Comparison of ENCODE assay signal across 9 cellular contexts in the genomic region with DNA sequence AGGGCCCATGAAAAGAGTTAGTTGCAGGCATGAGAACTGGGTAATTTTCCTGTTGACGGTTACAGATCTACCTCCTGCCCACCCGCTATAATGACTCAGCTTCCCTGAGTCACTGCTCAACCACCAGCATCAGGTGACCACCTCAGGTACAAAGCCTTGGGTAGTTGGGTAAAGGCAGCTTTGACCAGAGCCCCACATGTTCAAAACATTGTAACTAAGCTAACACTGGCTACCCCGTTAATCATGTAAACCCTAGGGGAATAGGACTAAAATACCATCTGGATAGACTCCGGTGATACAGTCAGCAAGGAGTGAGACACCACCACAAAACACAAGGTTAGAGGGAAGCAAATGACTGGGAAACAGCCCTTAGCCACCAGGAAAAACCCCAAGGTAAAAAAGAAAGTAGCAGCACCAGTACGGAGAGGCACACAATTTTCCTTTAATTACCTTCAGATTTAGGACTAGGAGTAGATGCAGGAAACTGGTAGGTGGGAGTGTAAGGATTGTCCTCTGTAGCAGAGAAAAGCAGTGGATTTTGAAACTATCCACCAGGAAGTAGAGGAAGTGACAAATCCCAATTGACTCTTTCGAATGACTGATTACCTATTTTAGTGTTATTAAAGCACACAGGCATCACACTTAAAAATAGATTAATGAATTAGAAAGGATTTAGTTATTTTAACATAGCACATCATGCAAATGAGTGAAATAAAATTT.
DNase-seq lines count a peak whose midpoint lies in the region; ATAC-seq, FAIRE-seq and TF ChIP-seq lines count a peak whose summit lies in the region.
"Had no signal": no experiment of that assay in that cellular context is flagged by ENCODE, and none has a peak within 500 bp of the region (broad histone marks: within the 10 kb centered on the region; RNA-seq: fewer than 3 reads in every experiment).

No MANE protein-coding gene starts in this region.

- H3K36me3 ChIP-seq in right atrium auricular region (peaks cover 95% of the 10 kb centered on the region), breast epithelium (peaks cover 8% of the 10 kb centered on the region)

- H3K4me1 ChIP-seq in right atrium auricular region = peaks cover 0 to 81% of the 10 kb centered on the region in 2 donors
- no peaks in the 10 kb centered on the region for H3K4me1 ChIP-seq in breast epithelium

- peak; percentile 81 for FAIRE-seq in urothelium cell line (lab: Jason Lieb, UNC)

- H3K27me3 ChIP-seq in right atrium auricular region (no peaks in the 10 kb centered on the region), breast epithelium (no peaks in the 10 kb centered on the region)

- TF ChIP-seq POLR2A in breast epithelium (IDR thresholded peaks at IDR 0.05) = no peak

- DNase-seq in right atrium auricular region (ENCODE audit: low spot score) = no peak
- DNase-seq in cardiac septum (ENCODE audit: low spot score) = no peak
- no peak for DNase-seq in breast epithelium (ENCODE audit: low spot score in 2 of 2)
- peak; percentile 73 for DNase-seq in urothelium cell line (ENCODE audit: low spot score)
- DNase-seq in NCI-H2107 (lab: John Stamatoyannopoulos, UW) = no peak
- DNase-seq in HuH-7.5 (ENCODE audit: low spot score) = no peak
- DNase-seq in NCI-H1930 (lab: John Stamatoyannopoulos, UW) = no peak

- no peak overlapping the region for H3K4me3 ChIP-seq in right atrium auricular region
- H3K4me3 ChIP-seq in breast epithelium = no peak overlapping the region
- H3K4me3 ChIP-seq: lung had no signal

- H3K9me3 ChIP-seq in right atrium auricular region (no peaks in the 10 kb centered on the region), breast epithelium (no peaks in the 10 kb centered on the region)

- no peak for TF ChIP-seq CTCF in right atrium auricular region (IDR thresholded peaks at IDR 0.05)
- TF ChIP-seq CTCF in breast epithelium (IDR thresholded peaks at IDR 0.05) = no peak

- peak; percentile 60 for ATAC-seq in HG03378 (IDR thresholded peaks at IDR 0.05; ENCODE audit: unreplicated experiment)

- intact Hi-C loops in cardiac septum (cut with DNase I) = no loop called here
- intact Hi-C loops in breast epithelium (cut with DNase I; ENCODE audit: low total_unique reads) = no loop called here

- H3K27ac ChIP-seq in right atrium auricular region (peak overlapping the region; percentile 95 to 99), breast epithelium (peak overlapping the region; percentile 29 to 43)
